ENCODE assay signal across 24 cellular contexts in genomic region chr10:23686722-23687121, GRCh38.
"Had no signal": no experiment of that assay in that cellular context is flagged by ENCODE, and none has a peak within 500 bp of the region (broad histone marks: within the 10 kb centered on the region; RNA-seq: fewer than 3 reads in every experiment).

No MANE protein-coding gene starts in this region.

- DNase-seq: activated CD4-positive, alpha-beta memory T cell treated with anti-CD3 and anti-CD28 coated beads, Interleukin-2, amount 10 ng/mL, durations not matched to agents 7 days and 5 days; activated CD4-positive, alpha-beta T cell treated with anti-CD3 and anti-CD28 coated beads, Interleukin-2, amount 10 ng/mL, durations not matched to agents 24 days and 14 days; activated gamma-delta T cell; activated naive CD4-positive, alpha-beta T cell treated with anti-CD3 and anti-CD28 coated beads, Interleukin-2, amount 50 U/mL, for 16 hours; anterior cingulate cortex; body of pancreas; heart left ventricle; left cardiac atrium; mesenchymal stem cell; naive B cell; occipital lobe; stimulated activated CD4-positive, alpha-beta T cell treated with anti-CD3 and anti-CD28 coated beads, Interleukin-15, amount 100 ng/mL, for 24 hours; stomach; T1000 had no signal

- H3K4me1 ChIP-seq: body of pancreas, heart left ventricle, stomach, suprapubic skin, tibial nerve had no signal

- H3K9me3 ChIP-seq: body of pancreas, stomach, suprapubic skin, tibial nerve had no signal

- H3K27me3 ChIP-seq: body of pancreas, stomach, tibial nerve had no signal

- H3K4me1 Mint-ChIP-seq: activated CD4-positive, alpha-beta memory T cell treated with anti-CD3 and anti-CD28 coated beads, Interleukin-2, amount 10 ng/mL, durations not matched to agents 7 days and 5 days; activated CD4-positive, alpha-beta T cell treated with anti-CD3 and anti-CD28 coated beads, Interleukin-2, amount 10 ng/mL, durations not matched to agents 24 days and 14 days; naive B cell; neural crest cell; stimulated activated memory B cell treated with anti-CD40 and anti-IgM and Interleukin-4, amounts not matched to agents 10 μg/mL and 1 μg/mL and 100 μg/mL, for 72 hours had no signal

- ATAC-seq: activated CD4-positive, CD25-positive, alpha-beta regulatory T cell treated with anti-CD3 and anti-CD28 coated beads, Interleukin-2, amount 50 U/mL, for 24 hours; body of pancreas; heart left ventricle; left cardiac atrium; sciatic nerve; stimulated activated memory B cell treated with anti-CD40 and anti-IgM and Interleukin-4, amounts not matched to agents 10 μg/mL and 1 μg/mL and 100 μg/mL, for 72 hours had no signal

- H3K27ac Mint-ChIP-seq: activated CD4-positive, alpha-beta memory T cell treated with anti-CD3 and anti-CD28 coated beads, Interleukin-2, amount 10 ng/mL, durations not matched to agents 7 days and 5 days; activated CD4-positive, alpha-beta T cell treated with anti-CD3 and anti-CD28 coated beads, Interleukin-2, amount 10 ng/mL, durations not matched to agents 24 days and 14 days; activated T-helper 1 cell treated with anti-CD3 and anti-CD28 coated beads, Interleukin-12 subunit alpha, Interleukin-12 subunit beta, Interleukin-2, Interleukin-4 antibody, amounts not matched to agents 30 ng/mL and 10 ng/mL and 1 ng/mL, durations not matched to agents 14 hours and 24 hours and 36 hours; naive B cell; stimulated activated memory B cell treated with anti-CD40 and anti-IgM and Interleukin-4, amounts not matched to agents 10 μg/mL and 1 μg/mL and 100 μg/mL, for 72 hours had no signal

- H3K36me3 Mint-ChIP-seq: naive B cell; stimulated activated memory B cell treated with anti-CD40 and anti-IgM and Interleukin-4, amounts not matched to agents 10 μg/mL and 1 μg/mL and 100 μg/mL, for 72 hours had no signal

- H3K4me3 ChIP-seq: body of pancreas, heart left ventricle, smooth muscle cell, stomach, suprapubic skin, tibial nerve had no signal

- H3K4me2 ChIP-seq: smooth muscle cell had no signal

- FAIRE-seq: endometrium, islet of Langerhans had no signal

- H3K4me3 Mint-ChIP-seq: activated CD4-positive, alpha-beta memory T cell treated with anti-CD3 and anti-CD28 coated beads, Interleukin-2, amount 10 ng/mL, durations not matched to agents 7 days and 5 days; activated CD4-positive, alpha-beta T cell treated with anti-CD3 and anti-CD28 coated beads, Interleukin-2, amount 10 ng/mL, durations not matched to agents 24 days and 14 days; activated T-helper 1 cell treated with anti-CD3 and anti-CD28 coated beads, Interleukin-12 subunit alpha, Interleukin-12 subunit beta, Interleukin-2, Interleukin-4 antibody, amounts not matched to agents 30 ng/mL and 10 ng/mL and 1 ng/mL, durations not matched to agents 14 hours and 24 hours and 36 hours; naive B cell; neural crest cell; stimulated activated memory B cell treated with anti-CD40 and anti-IgM and Interleukin-4, amounts not matched to agents 10 μg/mL and 1 μg/mL and 100 μg/mL, for 72 hours had no signal

- H3K9me3 Mint-ChIP-seq: activated CD4-positive, alpha-beta memory T cell treated with anti-CD3 and anti-CD28 coated beads, Interleukin-2, amount 10 ng/mL, durations not matched to agents 7 days and 5 days; activated CD4-positive, alpha-beta T cell treated with anti-CD3 and anti-CD28 coated beads, Interleukin-2, amount 10 ng/mL, durations not matched to agents 24 days and 14 days; activated T-helper 1 cell treated with anti-CD3 and anti-CD28 coated beads, Interleukin-12 subunit alpha, Interleukin-12 subunit beta, Interleukin-2, Interleukin-4 antibody, amounts not matched to agents 30 ng/mL and 10 ng/mL and 1 ng/mL, durations not matched to agents 14 hours and 24 hours and 36 hours; neural crest cell had no signal

- H3K36me3 ChIP-seq: heart left ventricle, stomach, suprapubic skin, tibial nerve had no signal

- H3K27ac ChIP-seq: body of pancreas, heart left ventricle, stomach, suprapubic skin, tibial nerve had no signal
